In genomic region chr17:43701318-43701743, GRCh38 we compare ENCODE assay signal across 9 cellular contexts. TPM values are rescaled to one million over a fixed set of nuclear protein-coding genes. Genes with fewer than 3 reads are reported as not detected.
A peak's percentile ranks its signal among the peaks of the same experiment; 100 is the strongest.
DNase-seq lines count a peak whose midpoint lies in the region; ATAC-seq and TF ChIP-seq lines count a peak whose summit lies in the region.
"Had no signal": no experiment of that assay in that cellular context is flagged by ENCODE, and none has a peak within 500 bp of the region (broad histone marks: within the 10 kb centered on the region; RNA-seq: fewer than 3 reads in every experiment).

No MANE protein-coding gene starts in this region.

- peak; percentile 70 to 84 for ATAC-seq in activated CD4-positive, CD25-positive, alpha-beta regulatory T cell treated with anti-CD3 and anti-CD28 coated beads, Interleukin-2, amount 50 U/mL, for 24 hours
- peak; percentile 42 for ATAC-seq in left lung
- no peak for ATAC-seq in Right ventricle myocardium inferior

- 49 to 63% (median 55%) methylated on average over 11 to 16 of the region's 16 CpGs for WGBS in adrenal gland, 4 donors

- no peak for TF ChIP-seq CTCF in AG10803 (conservative IDR thresholded peaks at IDR 0.05; ENCODE audit: low read length)
- TF ChIP-seq CTCF in left lung (IDR thresholded peaks at IDR 0.05), result no peak
- TF ChIP-seq CTCF in adrenal gland (IDR thresholded peaks at IDR 0.05), result no peak
- TF ChIP-seq CTCF in endothelial cell (IDR thresholded peaks at IDR 0.05; ENCODE audit: unreplicated experiment), result no peak

- H3K27me3 ChIP-seq in left lung (peaks cover 0 to 15% of the 10 kb centered on the region in 2 donors), adrenal gland (no peaks in the 10 kb centered on the region)

- no peak overlapping the region for H3K4me3 ChIP-seq in AG10803 (ENCODE audit: low read length)
- H3K4me3 ChIP-seq in left lung, result no peak overlapping the region
- no peak overlapping the region for H3K4me3 ChIP-seq in adrenal gland

- peak; percentile 78 for DNase-seq in AG10803 (ENCODE audit: low read depth)
- DNase-seq in GOT3 (lab: John Stamatoyannopoulos, UW), result peak; percentile 33
- peak in 1 of 2 donors; percentile 78 for DNase-seq in left lung
- DNase-seq in NCI-H82 (lab: John Stamatoyannopoulos, UW), result no peak
- no peak for DNase-seq in Right ventricle myocardium inferior (ENCODE audit: missing footprints)
- DNase-seq in adrenal gland, result no peak
- no peak for DNase-seq in endothelial cell (ENCODE audit: low spot score)

- H3K4me1 ChIP-seq in left lung (peaks cover 5 to 6% of the 10 kb centered on the region in 2 donors), adrenal gland (replicated peaks in 1 of 2) (peaks cover 4 to 6% of the 10 kb centered on the region in 2 donors)

- H3K36me3 ChIP-seq in left lung (no peaks in the 10 kb centered on the region), adrenal gland (replicated peaks in 1 of 2) (no peaks in the 10 kb centered on the region)

- peaks cover 9% of the 10 kb centered on the region for H3K36me3 Mint-ChIP-seq in endothelial cell (ENCODE audit: low read depth, unreplicated experiment)

- H3K9me3 ChIP-seq in left lung (no peaks in the 10 kb centered on the region), adrenal gland (replicated peaks in 1 of 3) (no peaks in the 10 kb centered on the region)

- H3K9me3 Mint-ChIP-seq in endothelial cell (ENCODE audit: unreplicated experiment), result no peaks in the 10 kb centered on the region

- TF ChIP-seq POLR2A in adrenal gland (IDR thresholded peaks at IDR 0.05), result no peak

- no peak overlapping the region for H3K27ac ChIP-seq in left lung
- no peak overlapping the region for H3K27ac ChIP-seq in adrenal gland

- no peak overlapping the region for H3K4me3 Mint-ChIP-seq in endothelial cell (ENCODE audit: unreplicated experiment)

- H3K27me3 Mint-ChIP-seq in endothelial cell (ENCODE audit: unreplicated experiment), result no peaks in the 10 kb centered on the region

- H3K4me1 Mint-ChIP-seq in endothelial cell (ENCODE audit: unreplicated experiment), result peaks cover 34% of the 10 kb centered on the region

- intact Hi-C loops in left lung (cut with DNase I), result no loop called here
- intact Hi-C loops in Right ventricle myocardium inferior (cut with DNase I), result no loop called here
- intact Hi-C loops in adrenal gland (cut with DNase I), result no loop called here

- H3K27ac Mint-ChIP-seq in endothelial cell (ENCODE audit: unreplicated experiment), result no peak overlapping the region

RNA-seq across cellular contexts. Expression of gene MEOX1, which starts 39.6 kb away (rescaled TPM):
- total RNA-seq in left lung, result 1 to 10 TPM in 1 of 2 donors, under 1 TPM in 1; 0.29 to 1.5 TPM
- 11.1 TPM for total RNA-seq in Right ventricle myocardium inferior
- under 1 TPM in 6 of 8 donors, not detected in 2; 0.11 to 0.87 (median 0.40) TPM for total RNA-seq in adrenal gland
- 1 to 10 TPM in 1 of 3 donors, under 1 TPM in 2; 0.16 to 6.6 (median 0.72) TPM for polyA plus RNA-seq in adrenal gland
- total RNA-seq in endothelial cell (ENCODE audit: unreplicated experiment), result 0.10 TPM

RNA-seq across cellular contexts. Expression of gene SOST, which starts 57.3 kb away (rescaled TPM):
- total RNA-seq in left lung, result under 1 TPM in 1 of 2 donors, not detected in 1; 0.12 TPM
- not detected for total RNA-seq in Right ventricle myocardium inferior
- total RNA-seq in adrenal gland, result not detected
- polyA plus RNA-seq in adrenal gland, result not detected
- total RNA-seq in endothelial cell (ENCODE audit: unreplicated experiment), result 29.6 TPM
- total RNA-seq: activated CD8-positive, alpha-beta memory T cell treated with anti-CD3 and anti-CD28 coated beads for 36 hours had no signal

Comparison
In these comparisons a context has a peak if more than half of its experiments do, and no peak if none do; other contexts are left out.
1. DNase-seq: peak in AG10803 (single experiment) and GOT3 (single experiment); none in NCI-H82 (single experiment), Right ventricle myocardium inferior (single experiment), adrenal gland (0 of 7) and endothelial cell (single experiment).
2. RNA of gene SOST, which starts 57.3 kb away (total RNA-seq): 29.6 TPM in endothelial cell (single experiment); 0.12 TPM in left lung, not detected in Right ventricle myocardium inferior (single experiment) and not detected in adrenal gland; every median in the first group is over 10 times any median in the second.